In the genomic region with DNA sequence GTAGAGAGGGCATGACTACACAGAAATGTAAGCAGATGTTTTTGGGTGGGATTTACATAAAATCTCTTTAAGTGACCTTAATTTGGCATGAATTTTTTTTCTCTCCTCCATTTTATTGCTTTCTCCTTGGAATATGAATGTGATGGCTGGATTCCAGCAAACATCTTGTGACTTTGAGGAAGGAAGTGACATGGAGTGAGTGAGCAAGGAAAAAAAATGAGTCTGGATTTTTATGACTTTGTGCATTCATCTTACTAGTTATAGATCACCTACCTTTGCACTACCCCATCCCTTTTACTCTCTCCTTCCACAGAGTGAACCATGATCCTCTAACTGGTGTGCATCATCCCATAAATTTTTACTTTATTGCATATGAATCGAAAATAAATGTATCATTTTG, we compare ENCODE assay signal across 14 cellular contexts.
DNase-seq lines count a peak whose midpoint lies in the region; ATAC-seq, FAIRE-seq and TF ChIP-seq lines count a peak whose summit lies in the region.
"Had no signal": no experiment of that assay in that cellular context is flagged by ENCODE, and none has a peak within 500 bp of the region (broad histone marks: within the 10 kb centered on the region; RNA-seq: fewer than 3 reads in every experiment).

No MANE protein-coding gene starts in this region.

- FAIRE-seq in endothelial cell of umbilical vein (lab: Jason Lieb, UNC): peak; percentile 42
- FAIRE-seq: A204.1 had no signal

- POLR2A ChIA-PET in endothelial cell of umbilical vein (lab: Charles Lee): no interaction called here

- H4K20me1 ChIP-seq in endothelial cell of umbilical vein (replicated peaks; ENCODE audit: control insufficient read depth, extremely low read depth, insufficient read depth, low read length): no peaks in the 10 kb centered on the region

- CTCF ChIA-PET in endothelial cell of umbilical vein (lab: Charles Lee): no interaction called here

- H3K27me3 ChIP-seq in endothelial cell of umbilical vein (ENCODE audit: control insufficient read depth in 2 of 2, insufficient read depth in 2 of 2, low read length in 2 of 2): no peaks in the 10 kb centered on the region

- ATAC-seq in GM19023 (IDR thresholded peaks at IDR 0.05; ENCODE audit: unreplicated experiment): no peak
- ATAC-seq: GM23338 had no signal

- no peak overlapping the region for H3K9ac ChIP-seq in endothelial cell of umbilical vein (replicated peaks; ENCODE audit: extremely low read depth, insufficient read depth, low read length)

- no peaks in the 10 kb centered on the region for H3K9me1 ChIP-seq in endothelial cell of umbilical vein (replicated peaks; ENCODE audit: control insufficient read depth, extremely low read depth, insufficient read depth, low read length)

- no peaks in the 10 kb centered on the region for H3K79me2 ChIP-seq in endothelial cell of umbilical vein (ENCODE audit: control insufficient read depth, insufficient read depth, low read length)

- H3K9me3 ChIP-seq in endothelial cell of umbilical vein (replicated peaks; ENCODE audit: control insufficient read depth, insufficient read depth, low read length): no peaks in the 10 kb centered on the region
- H3K9me3 ChIP-seq: Caco-2 had no signal

- dilution Hi-C loops in endothelial cell of umbilical vein (cut with MboI; ENCODE audit: extremely low pct_ligation_motif_present, low sequenced_read_pairs): no loop called here

- H2AFZ ChIP-seq in endothelial cell of umbilical vein (ENCODE audit: low read depth, low read length): peak overlapping the region; percentile 42
- H2AFZ ChIP-seq: GM23338 had no signal

- intact Hi-C loops in endothelial cell of umbilical vein (cut with micrococcal nuclease): loop anchor here (10.0 kb wide), 1 partner anchor 602 kb away; no protein-coding TSS in a partner anchor

- BruUV-seq in endothelial cell of umbilical vein (replicated peaks; lab: Mats Ljungman, UMichigan): no TSS peak

- DNase-seq in ELR (ENCODE audit: low read depth) (peak; percentile 48), RKO (ENCODE audit: low spot score) (peak; percentile 15), endothelial cell of umbilical vein (ENCODE audit: low read depth, low spot score) (peak; percentile 58), lung microvascular endothelial cell (ENCODE audit: low read depth in 2 of 2) (peak; percentile 7 to 53), cerebellar nuclear complex (lab: John Stamatoyannopoulos, UW) (no peak), ecto neural progenitor cell (ENCODE audit: low spot score) (no peak), CD1c-positive myeloid dendritic cell (ENCODE audit: extremely low spot score) (no peak)
- DNase-seq: Caco-2; CD8-positive, alpha-beta memory T cell; DND-41; H7 had no signal

- H3K36me3 ChIP-seq in endothelial cell of umbilical vein (ENCODE audit: control insufficient read depth in 2 of 2, extremely low read depth in 1 of 2, insufficient read depth in 2 of 2, low read length in 2 of 2): no peaks in the 10 kb centered on the region

- H3K4me3 ChIP-seq in endothelial cell of umbilical vein (replicated peaks in 1 of 3; ENCODE audit: insufficient read depth in 1 of 3, low read depth in 1 of 3, low read length in 3 of 3): no peak overlapping the region
- H3K4me3 ChIP-seq: GM23338 had no signal

- H3K4me1 ChIP-seq in endothelial cell of umbilical vein (ENCODE audit: control insufficient read depth, extremely low read depth, insufficient read depth, low read length): peaks cover 9% of the 10 kb centered on the region

- peak overlapping the region; percentile 44 for H3K27ac ChIP-seq in endothelial cell of umbilical vein (ENCODE audit: insufficient read depth, low read depth, low read length)

- no peak for TF ChIP-seq POLR2A in endothelial cell of umbilical vein (IDR thresholded peaks at IDR 0.05; ENCODE audit: low read depth, low read length)

- H3K4me2 ChIP-seq in endothelial cell of umbilical vein (ENCODE audit: insufficient read depth, low read length): peak overlapping the region; percentile 33
- H3K4me2 ChIP-seq: GM23338 had no signal

- TF ChIP-seq CTCF in endothelial cell of umbilical vein (IDR thresholded peaks at IDR 0.05; ENCODE audit: extremely low read depth in 1 of 2, insufficient read depth in 1 of 2, low read depth in 1 of 2, low read length in 2 of 2): no peak

TF ChIP-seq in endothelial cell of umbilical vein, 7 proteins besides CTCF, POLR2A, EP300 and RAD21:
- TF ChIP-seq, protein P1, sequence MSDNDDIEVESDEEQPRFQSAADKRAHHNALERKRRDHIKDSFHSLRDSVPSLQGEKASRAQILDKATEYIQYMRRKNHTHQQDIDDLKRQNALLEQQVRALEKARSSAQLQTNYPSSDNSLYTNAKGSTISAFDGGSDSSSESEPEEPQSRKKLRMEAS (IDR thresholded peaks at IDR 0.05; ENCODE audit: insufficient read depth, insufficient read length): no peak
- TF ChIP-seq FOS (IDR thresholded peaks at IDR 0.05; ENCODE audit: borderline replicate concordance, insufficient read depth, low read length): peak; percentile 57
- no peak for TF ChIP-seq EZH2 (IDR thresholded peaks at IDR 0.05; ENCODE audit: borderline replicate concordance, low read depth, low read length, severe bottlenecking)
- TF ChIP-seq GATA2 (IDR thresholded peaks at IDR 0.05; ENCODE audit: insufficient read depth, insufficient read length, low read depth, low read length): no peak
- no peak for TF ChIP-seq POLR2AphosphoS5 (IDR thresholded peaks at IDR 0.05; ENCODE audit: insufficient read depth, low read depth, low read length)
- TF ChIP-seq JUN (IDR thresholded peaks at IDR 0.05; ENCODE audit: borderline replicate concordance, insufficient read depth, insufficient read length, low read depth): peak; percentile 53
- TF ChIP-seq MYC (IDR thresholded peaks at IDR 0.05; ENCODE audit: low read depth, low read length): no peak

Comparison
In these comparisons a context has a peak if more than half of its experiments do, and no peak if none do; other contexts are left out.
1. DNase-seq: peak in ELR (single experiment), RKO (single experiment), endothelial cell of umbilical vein (single experiment) and lung microvascular endothelial cell (2 of 2); none in cerebellar nuclear complex (0 of 2), ecto neural progenitor cell (single experiment) and CD1c-positive myeloid dendritic cell (single experiment).